In genomic region chr4:119027815-119028214, GRCh38 we compare ENCODE assay signal across 15 cellular contexts.
DNase-seq lines count a peak whose midpoint lies in the region; ATAC-seq, FAIRE-seq and TF ChIP-seq lines count a peak whose summit lies in the region.
"Had no signal": no experiment of that assay in that cellular context is flagged by ENCODE, and none has a peak within 500 bp of the region (broad histone marks: within the 10 kb centered on the region; RNA-seq: fewer than 3 reads in every experiment).

No MANE protein-coding gene starts in this region.

- H3K27ac ChIP-seq in pancreas (no peak overlapping the region), uterus (peak overlapping the region; percentile 93 to 99)
- H3K27ac ChIP-seq in naive thymus-derived CD4-positive, alpha-beta T cell (ENCODE audit: low read depth, low read length), result no peak overlapping the region
- H3K27ac ChIP-seq: SK-N-MC had no signal

- H3K27me3 ChIP-seq in pancreas (peaks cover 0 to 7% (median 0%) of the 10 kb centered on the region in 4 donors), uterus (no peaks in the 10 kb centered on the region)
- no peaks in the 10 kb centered on the region for H3K27me3 ChIP-seq in naive thymus-derived CD4-positive, alpha-beta T cell (ENCODE audit: control insufficient read depth in 2 of 2, insufficient read depth in 2 of 2, low read length in 2 of 2)
- H3K27me3 ChIP-seq: testis had no signal

- TF ChIP-seq POLR2A in uterus (IDR thresholded peaks at IDR 0.05), result no peak

- peak; percentile 9 for ATAC-seq in Right ventricle myocardium superior (ENCODE audit: poor library complexity)
- ATAC-seq in pancreas, result no peak
- ATAC-seq in naive thymus-derived CD4-positive, alpha-beta T cell, result no peak

- H3K4me1 ChIP-seq in pancreas (peaks cover 0 to 13% (median 7%) of the 10 kb centered on the region in 3 donors), uterus (peaks cover 7 to 8% of the 10 kb centered on the region in 2 donors)
- H3K4me1 ChIP-seq in naive thymus-derived CD4-positive, alpha-beta T cell (ENCODE audit: control insufficient read depth in 2 of 2, insufficient read depth in 2 of 2, low read length in 2 of 2), result no peaks in the 10 kb centered on the region
- H3K4me1 ChIP-seq: testis had no signal

- H3K9me3 ChIP-seq in pancreas (no peaks in the 10 kb centered on the region), uterus (no peaks in the 10 kb centered on the region)
- no peaks in the 10 kb centered on the region for H3K9me3 ChIP-seq in naive thymus-derived CD4-positive, alpha-beta T cell (ENCODE audit: control insufficient read depth in 2 of 3, low read length in 3 of 3)
- H3K9me3 ChIP-seq: testis had no signal

- H3K4me3 ChIP-seq in foreskin fibroblast (ENCODE audit: low read depth in 1 of 2, low read length in 2 of 2), result peak overlapping the region; percentile 40 to 42
- H3K4me3 ChIP-seq in pancreas, result no peak overlapping the region
- H3K4me3 ChIP-seq in uterus, result peak overlapping the region; percentile 31 to 39
- no peak overlapping the region for H3K4me3 ChIP-seq in naive thymus-derived CD4-positive, alpha-beta T cell (ENCODE audit: low read length)
- H3K4me3 ChIP-seq: SK-N-MC, testis had no signal

- CTCF ChIA-PET in naive thymus-derived CD4-positive, alpha-beta T cell (lab: Charles Lee), result no interaction called here

- DNase-seq in Right ventricle myocardium superior, result no peak
- DNase-seq in cardiac septum (ENCODE audit: low spot score), result no peak
- no peak for DNase-seq in foreskin fibroblast
- no peak for DNase-seq in pancreas
- DNase-seq in uterus, result no peak
- no peak for DNase-seq in NCI-H82 treated with DMSO at 0.1 percent for 48 hours (lab: John Stamatoyannopoulos, UW; ENCODE audit: unreplicated experiment)
- no peak for DNase-seq in NCI-H1105 (lab: John Stamatoyannopoulos, UW)
- DNase-seq in naive thymus-derived CD4-positive, alpha-beta T cell, result no peak
- DNase-seq: activated CD4-positive, alpha-beta memory T cell treated with anti-CD3 and anti-CD28 coated beads, Interleukin-2, amount 10 ng/mL, durations not matched to agents 7 days and 5 days; amygdala; NCI-H1048; stimulated activated CD4-positive, alpha-beta T cell treated with anti-CD3 and anti-CD28 coated beads, Interleukin-15, amount 100 ng/mL, for 24 hours; testis had no signal

- POLR2A ChIA-PET in naive thymus-derived CD4-positive, alpha-beta T cell (lab: Charles Lee), result no interaction called here

- H3K4me3 Mint-ChIP-seq in naive thymus-derived CD4-positive, alpha-beta T cell, result no peak overlapping the region
- H3K4me3 Mint-ChIP-seq: activated CD4-positive, alpha-beta memory T cell treated with anti-CD3 and anti-CD28 coated beads, Interleukin-2, amount 10 ng/mL, durations not matched to agents 7 days and 5 days had no signal

- H3K4me1 Mint-ChIP-seq in naive thymus-derived CD4-positive, alpha-beta T cell, result no peaks in the 10 kb centered on the region
- H3K4me1 Mint-ChIP-seq: activated CD4-positive, alpha-beta memory T cell treated with anti-CD3 and anti-CD28 coated beads, Interleukin-2, amount 10 ng/mL, durations not matched to agents 7 days and 5 days had no signal

- no peak overlapping the region for H3K27ac Mint-ChIP-seq in naive thymus-derived CD4-positive, alpha-beta T cell
- H3K27ac Mint-ChIP-seq: activated CD4-positive, alpha-beta memory T cell treated with anti-CD3 and anti-CD28 coated beads, Interleukin-2, amount 10 ng/mL, durations not matched to agents 7 days and 5 days had no signal

- peak; percentile 23 for FAIRE-seq in pancreas (lab: Jason Lieb, UNC)
- FAIRE-seq: TTC549 had no signal

- H3K9me3 Mint-ChIP-seq in naive thymus-derived CD4-positive, alpha-beta T cell, result no peaks in the 10 kb centered on the region
- H3K9me3 Mint-ChIP-seq: activated CD4-positive, alpha-beta memory T cell treated with anti-CD3 and anti-CD28 coated beads, Interleukin-2, amount 10 ng/mL, durations not matched to agents 7 days and 5 days had no signal

- H3K36me3 Mint-ChIP-seq in naive thymus-derived CD4-positive, alpha-beta T cell, result peaks cover 0 to 7% (median 0%) of the 10 kb centered on the region in 5 donors

- H3K36me3 ChIP-seq in pancreas, result no peaks in the 10 kb centered on the region
- H3K36me3 ChIP-seq in uterus, result no peaks in the 10 kb centered on the region
- no peaks in the 10 kb centered on the region for H3K36me3 ChIP-seq in naive thymus-derived CD4-positive, alpha-beta T cell (ENCODE audit: control insufficient read depth in 2 of 3, insufficient read depth in 3 of 3, low read length in 3 of 3)

- peaks cover 0 to 8% (median 0%) of the 10 kb centered on the region in 5 donors for H3K27me3 Mint-ChIP-seq in naive thymus-derived CD4-positive, alpha-beta T cell

- TF ChIP-seq CTCF in foreskin fibroblast (IDR thresholded peaks at IDR 0.05; ENCODE audit: low read depth, low read length) (no peak), pancreas (IDR thresholded peaks at IDR 0.05) (no peak), uterus (IDR thresholded peaks at IDR 0.05) (no peak)

- 62 to 69% methylated on average over 2 of the region's 2 CpGs for WGBS in pancreas, 2 donors

- intact Hi-C loops in Right ventricle myocardium superior (cut with DNase I) (no loop called here), cardiac septum (cut with DNase I) (loop anchor here (5.0 kb wide), 1 partner anchor 136 kb away; no protein-coding TSS in a partner anchor), pancreas (cut with DNase I) (no loop called here), uterus (cut with DNase I; ENCODE audit: low total_unique reads) (no loop called here)
- intact Hi-C loops in naive thymus-derived CD4-positive, alpha-beta T cell (cut with micrococcal nuclease), result no loop called here

Comparison
In these comparisons a context has a peak if more than half of its experiments do, and no peak if none do; other contexts are left out.
1. H3K4me3 ChIP-seq: peak in foreskin fibroblast (2 of 2) and uterus (2 of 2); none in pancreas (0 of 4) and naive thymus-derived CD4-positive, alpha-beta T cell (single experiment).
2. H3K27ac ChIP-seq: peak in uterus (2 of 2); none in pancreas (0 of 4) and naive thymus-derived CD4-positive, alpha-beta T cell (single experiment).